13 cellular contexts compared by ENCODE assay signal in genomic region chr6:16769986-16770376, GRCh38. TPM values are rescaled to one million over a fixed set of nuclear protein-coding genes. Genes with fewer than 3 reads are reported as not detected.
A peak's percentile ranks its signal among the peaks of the same experiment; 100 is the strongest.
DNase-seq lines count a peak whose midpoint lies in the region; ATAC-seq, FAIRE-seq and TF ChIP-seq lines count a peak whose summit lies in the region.
"Had no signal": no experiment of that assay in that cellular context is flagged by ENCODE, and none has a peak within 500 bp of the region (broad histone marks: within the 10 kb centered on the region; RNA-seq: fewer than 3 reads in every experiment).

No MANE protein-coding gene starts in this region.

- no peak overlapping the region for H3K27ac Mint-ChIP-seq in MCF 10A (ENCODE audit: low read depth, unreplicated experiment)
- no peak overlapping the region for H3K27ac Mint-ChIP-seq in stimulated activated naive B cell treated with anti-CD40 and anti-IgM and Interleukin-4, amounts not matched to agents 10 μg/mL and 1 μg/mL and 100 μg/mL, for 72 hours

- H3K36me3 Mint-ChIP-seq in MCF 10A (ENCODE audit: insufficient read depth, unreplicated experiment) = no peaks in the 10 kb centered on the region
- H3K36me3 Mint-ChIP-seq in stimulated activated naive B cell treated with anti-CD40 and anti-IgM and Interleukin-4, amounts not matched to agents 10 μg/mL and 1 μg/mL and 100 μg/mL, for 72 hours = peaks cover 10 to 13% of the 10 kb centered on the region in 2 donors

- H2AFZ ChIP-seq in HepG2 (ENCODE audit: low read length) = no peak overlapping the region
- H2AFZ ChIP-seq in Karpas-422 (ENCODE audit: low read length) = no peak overlapping the region

- H3K79me2 ChIP-seq in HepG2 (ENCODE audit: insufficient read depth, low read length) (no peaks in the 10 kb centered on the region), Karpas-422 (ENCODE audit: low read length) (no peaks in the 10 kb centered on the region)
- H3K79me2 ChIP-seq: parathyroid adenoma had no signal

- H3K27me3 Mint-ChIP-seq in MCF 10A (ENCODE audit: insufficient read depth, unreplicated experiment) = no peaks in the 10 kb centered on the region
- H3K27me3 Mint-ChIP-seq in stimulated activated naive B cell treated with anti-CD40 and anti-IgM and Interleukin-4, amounts not matched to agents 10 μg/mL and 1 μg/mL and 100 μg/mL, for 72 hours = peaks cover 0 to 4% of the 10 kb centered on the region in 2 donors
- H3K27me3 Mint-ChIP-seq: T-helper 17 cell had no signal

- H4K20me1 ChIP-seq in HepG2 (ENCODE audit: insufficient read depth, low read length) (no peaks in the 10 kb centered on the region), Karpas-422 (ENCODE audit: insufficient read depth, low read depth, low read length) (no peaks in the 10 kb centered on the region)

- peak overlapping the region; percentile 62; the same call in 1 of the 2 replicates for H3K4me2 ChIP-seq in HepG2 (ENCODE audit: low read depth, low read length)
- no peak overlapping the region for H3K4me2 ChIP-seq in Karpas-422 (ENCODE audit: low read depth, low read length, poor library complexity, severe bottlenecking)

- in situ Hi-C loops in HepG2 (cut with HindIII; ENCODE audit: extremely low pct_ligation_motif_present, low pct_unique_long_range_greater_than_20kb) = loop anchor here (5.0 to 10.0 kb wide), 2 partner anchors 192 to 315 kb away; no protein-coding TSS in a partner anchor

- no peaks in the 10 kb centered on the region for H3K9me3 Mint-ChIP-seq in MCF 10A (ENCODE audit: unreplicated experiment)
- H3K9me3 Mint-ChIP-seq in stimulated activated naive B cell treated with anti-CD40 and anti-IgM and Interleukin-4, amounts not matched to agents 10 μg/mL and 1 μg/mL and 100 μg/mL, for 72 hours = no peaks in the 10 kb centered on the region

- intact Hi-C loops in HepG2 (cut with micrococcal nuclease; ENCODE audit: unreplicated experiment) (loop anchor here (2.0 to 10.0 kb wide), 4 partner anchors 195 to 483 kb away; no protein-coding TSS in a partner anchor), right lobe of liver (cut with DNase I) (loop anchor here in 1 of 2 donors (10.0 kb wide), 1 partner anchor 255 kb away; no protein-coding TSS in a partner anchor), MCF 10A (cut with micrococcal nuclease) (loop anchor here (10.0 kb wide), 1 partner anchor 365 kb away; no protein-coding TSS in a partner anchor), posterior cingulate gyrus (cut with DNase I) (loop anchor here (5.0 to 10.0 kb wide), 3 partner anchors 192 to 358 kb away; no protein-coding TSS in a partner anchor)

- CTCF ChIA-PET in HepG2 (lab: Yijun Ruan, JAX; ENCODE audit: low intra/inter-chr PET ratio, low total read pairs) (interaction anchor here (1.7 to 2.5 kb wide), 2 partner anchors 259 to 438 kb away, joined by 10 read pairs; no protein-coding TSS in a partner anchor), MCF 10A (lab: Yijun Ruan, JAX) (interaction anchor here (0.8 to 1.4 kb wide), 8 partner anchors 11 to 436 kb away, joined by 3 to 5 read pairs (median 4); no protein-coding TSS in a partner anchor)

- H3K4me3 ChIP-seq in HepG2 (replicated peaks in 1 of 3; ENCODE audit: insufficient read depth in 1 of 3, low read depth in 2 of 3, low read length in 3 of 3) (no peak overlapping the region), right lobe of liver (no peak overlapping the region), mesodermal cell (ENCODE audit: extremely low read depth, insufficient read depth, low read length, poor library complexity, severe bottlenecking) (no peak overlapping the region), Karpas-422 (ENCODE audit: low read length) (no peak overlapping the region)

- BruUV-seq in HepG2 (replicated peaks; lab: Mats Ljungman, UMichigan) (no TSS peak), MCF 10A (replicated peaks; lab: Mats Ljungman, UMichigan) (no TSS peak)

- peak overlapping the region; percentile 42 for H3K4me3 Mint-ChIP-seq in MCF 10A (ENCODE audit: unreplicated experiment)
- no peak overlapping the region for H3K4me3 Mint-ChIP-seq in stimulated activated naive B cell treated with anti-CD40 and anti-IgM and Interleukin-4, amounts not matched to agents 10 μg/mL and 1 μg/mL and 100 μg/mL, for 72 hours
- H3K4me3 Mint-ChIP-seq: T-helper 17 cell had no signal

- FAIRE-seq in HepG2 (lab: Jason Lieb, UNC) = no peak
- FAIRE-seq: H1 had no signal

- 84% methylated on average over 5 of the region's 5 CpGs for WGBS in HepG2 (ENCODE audit: low lambda C conversion rate)
- 72% methylated on average over 5 of the region's 5 CpGs for WGBS in right lobe of liver (ENCODE audit: insufficient coverage, low coverage, low lambda C conversion rate, missing lambda C conversion rate)
- WGBS in mesodermal cell (ENCODE audit: insufficient coverage in 2 of 2), 2 experiments = 94% methylated on average over 2 of the region's 5 CpGs; no CpG with 5 or more reads in 1 of the 2 experiments

- H3K27me3 ChIP-seq in HepG2 (ENCODE audit: control insufficient read depth in 1 of 2, insufficient read depth in 2 of 2, low read length in 2 of 2) (no peaks in the 10 kb centered on the region), right lobe of liver (no peaks in the 10 kb centered on the region), Karpas-422 (ENCODE audit: low read length) (no peaks in the 10 kb centered on the region)

- H3K36me3 ChIP-seq in HepG2 (replicated peaks in 1 of 2; ENCODE audit: control insufficient read depth in 1 of 2, insufficient read depth in 2 of 2, low read length in 2 of 2) (no peaks in the 10 kb centered on the region), right lobe of liver (no peaks in the 10 kb centered on the region), mesodermal cell (ENCODE audit: control insufficient read depth, insufficient read depth, low read length) (no peaks in the 10 kb centered on the region), Karpas-422 (ENCODE audit: insufficient read depth, low read length) (no peaks in the 10 kb centered on the region)

- H3K27ac ChIP-seq in HepG2 (ENCODE audit: extremely low read length, insufficient read depth, low read length) (no peak overlapping the region), right lobe of liver (no peak overlapping the region), mesodermal cell (ENCODE audit: low read depth, low read length, severe bottlenecking) (peak overlapping the region; percentile 91), Karpas-422 (ENCODE audit: low read length) (no peak overlapping the region)
- H3K27ac ChIP-seq: parathyroid adenoma had no signal

- no peaks in the 10 kb centered on the region for H3K9me2 ChIP-seq in Karpas-422 (replicated peaks; ENCODE audit: insufficient read depth, low read length)

- no peak for TF ChIP-seq RAD21 in HepG2 (CRISPR knock-in tag; IDR thresholded peaks at IDR 0.05)

- POLR2A ChIA-PET in HepG2 (lab: Yijun Ruan, JAX) (no interaction called here), MCF 10A (lab: Yijun Ruan, JAX) (interaction anchor here (1.1 to 1.7 kb wide), 3 partner anchors 12 to 87 kb away, joined by 3 to 4 read pairs (median 3); no protein-coding TSS in a partner anchor)

- DNase-seq in HepG2 (ENCODE audit: low spot score) (no peak), right lobe of liver (no peak), MCF 10A (ENCODE audit: unreplicated experiment) (no peak), Karpas-422 (no peak), posterior cingulate gyrus (no peak), NCI-H446 treated with DMSO at 0.1 percent for 48 hours (lab: John Stamatoyannopoulos, UW) (no peak)
- DNase-seq in stimulated activated naive B cell treated with anti-CD40 and anti-IgM and Interleukin-4, amounts not matched to agents 10 μg/mL and 1 μg/mL and 100 μg/mL, for 72 hours = no peak
- DNase-seq: activated effector memory CD4-positive, alpha-beta T cell treated with Interleukin-2 at 50 U/mL for 16 hours; NCI-H2107; T-helper 17 cell had no signal

- ATAC-seq in HepG2 = no peak
- ATAC-seq in right lobe of liver = no peak
- no peak for ATAC-seq in stimulated activated naive B cell treated with anti-CD40 and anti-IgM and Interleukin-4, amounts not matched to agents 10 μg/mL and 1 μg/mL and 100 μg/mL, for 72 hours (replicated peaks)

- TF ChIP-seq CTCF in HepG2 (CRISPR knock-in tag; IDR thresholded peaks at IDR 0.05) = no peak
- no peak for TF ChIP-seq CTCF in right lobe of liver (IDR thresholded peaks at IDR 0.05)
- TF ChIP-seq CTCF in MCF 10A (IDR thresholded peaks at IDR 0.05; ENCODE audit: unreplicated experiment) = no peak

- TF ChIP-seq POLR2A in HepG2 (IDR thresholded peaks at IDR 0.05; ENCODE audit: insufficient read depth in 1 of 2, low read depth in 2 of 2, low read length in 2 of 2) = no peak
- no peak for TF ChIP-seq POLR2A in right lobe of liver (IDR thresholded peaks at IDR 0.05)

- H3K9ac ChIP-seq in HepG2 (ENCODE audit: insufficient read depth, low read depth, low read length) = no peak overlapping the region
- no peak overlapping the region for H3K9ac ChIP-seq in Karpas-422 (ENCODE audit: low read length)
- H3K9ac ChIP-seq: parathyroid adenoma had no signal

- no peaks in the 10 kb centered on the region for H3K9me3 ChIP-seq in HepG2 (ENCODE audit: low read length)
- H3K9me3 ChIP-seq in right lobe of liver = no peaks in the 10 kb centered on the region
- no peaks in the 10 kb centered on the region for H3K9me3 ChIP-seq in mesodermal cell (ENCODE audit: control insufficient read depth, low read length)
- H3K9me3 ChIP-seq in Karpas-422 (ENCODE audit: low read length) = no peaks in the 10 kb centered on the region

- peaks cover 30% of the 10 kb centered on the region for H3K4me1 Mint-ChIP-seq in MCF 10A (ENCODE audit: insufficient read depth, unreplicated experiment)
- peaks cover 17 to 40% of the 10 kb centered on the region in 2 donors for H3K4me1 Mint-ChIP-seq in stimulated activated naive B cell treated with anti-CD40 and anti-IgM and Interleukin-4, amounts not matched to agents 10 μg/mL and 1 μg/mL and 100 μg/mL, for 72 hours

- TF ChIP-seq EP300 in HepG2 (IDR thresholded peaks at IDR 0.05; ENCODE audit: low read depth in 2 of 2, low read length in 2 of 2) (no peak), HepG2 (CRISPR knock-in tag; IDR thresholded peaks at IDR 0.05; ENCODE audit: borderline replicate concordance) (no peak)

- H3K4me1 ChIP-seq in HepG2 (ENCODE audit: insufficient read depth, low read length) = peaks cover 31% of the 10 kb centered on the region
- H3K4me1 ChIP-seq in right lobe of liver = peaks cover 0 to 23% (median 3%) of the 10 kb centered on the region in 4 donors
- H3K4me1 ChIP-seq in mesodermal cell (ENCODE audit: control insufficient read depth, insufficient read depth, low read length, poor library complexity, severe bottlenecking) = peaks cover 54% of the 10 kb centered on the region
- H3K4me1 ChIP-seq in Karpas-422 (ENCODE audit: low read length) = 0 out of 2 replicates have a peak, but pooled peaks cover 6% of the 10 kb centered on the region
- H3K4me1 ChIP-seq: parathyroid adenoma had no signal

RNA-seq across cellular contexts. Expression of gene ATXN1, which starts 8.7 kb away (rescaled TPM):
- total RNA-seq in HepG2 (2016; rRNA removed; fragmentation: Illumina TruSeq; extraction: Trizol) (16.3 and 20.7 TPM in 2 replicates), right lobe of liver (10 to 100 TPM; 23.2 to 28.7 (median 25.0) TPM), MCF 10A (2022) (16.5 and 34.5 TPM in 2 replicates)
- total RNA-seq in HepG2 (2016; cell fraction: cytosol; rRNA removed; fragmentation: Illumina TruSeq; extraction: Trizol; ENCODE audit: low read depth) = 21.4 and 22.2 TPM in 2 replicates
- total RNA-seq in HepG2 (2016; cell fraction: insoluble cytoplasmic fraction; rRNA removed; fragmentation: Illumina TruSeq; extraction: Trizol) = 15.7 and 19.7 TPM in 2 replicates
- total RNA-seq in HepG2 (2016; cell fraction: membrane; rRNA removed; fragmentation: Illumina TruSeq; extraction: Trizol) = 19.8 and 25.4 TPM in 2 replicates
- total RNA-seq in HepG2 (2016; cell fraction: nucleus; rRNA removed; fragmentation: Illumina TruSeq; extraction: Trizol) = 49.6 and 54.8 TPM in 2 replicates
- polyA plus RNA-seq in HepG2 (2011; rRNA removed) = 39.5 and 40.2 TPM in 2 replicates
- polyA plus RNA-seq in HepG2 (2011; cell fraction: cytosol; rRNA removed) = 18.2 and 19.6 TPM in 2 replicates
- polyA plus RNA-seq in HepG2 (2011; cell fraction: nucleus; rRNA removed) = 69.8 and 87.7 TPM in 2 replicates
- 20.4 and 28.6 TPM in 2 replicates for polyA plus RNA-seq in HepG2 (2012)
- polyA plus RNA-seq in HepG2 (2016; cell fraction: cytosol; fragmentation: Illumina TruSeq; extraction: Trizol; ENCODE audit: low read depth) = 2.6 and 3.3 TPM in 2 replicates
- 12.1 and 12.2 TPM in 2 replicates for polyA plus RNA-seq in HepG2 (2016; cell fraction: insoluble cytoplasmic fraction; fragmentation: Illumina TruSeq; extraction: Trizol; ENCODE audit: low read depth)
- 4.0 and 4.1 TPM in 2 replicates for polyA plus RNA-seq in HepG2 (2016; cell fraction: membrane; fragmentation: Illumina TruSeq; extraction: Trizol; ENCODE audit: low read depth)
- 18.8 TPM in 2 replicates for polyA plus RNA-seq in HepG2 (2016; cell fraction: nucleus; fragmentation: Illumina TruSeq; extraction: Trizol; ENCODE audit: insufficient read depth, low read depth)
- 13.4 and 120 TPM in 2 replicates for polyA minus RNA-seq in HepG2 (2011; rRNA and poly(A)+ RNA removed; ENCODE audit: low replicate concordance)
- 36.1 and 49.7 TPM in 2 replicates for polyA minus RNA-seq in HepG2 (2011; cell fraction: cytosol; rRNA and poly(A)+ RNA removed)
- 200 and 217 TPM in 2 replicates for polyA minus RNA-seq in HepG2 (2011; cell fraction: nucleus; rRNA and poly(A)+ RNA removed)
- polyA plus RNA-seq in mesodermal cell (2013, experiment 1 of 2) = 8.0 TPM
- 7.1 TPM for polyA plus RNA-seq in mesodermal cell (2013, experiment 2 of 2)
- total RNA-seq in Karpas-422 (2014; rRNA removed; shearing (Covaris generic); ENCODE audit: low replicate concordance) = 0.37 and 1.2 TPM in 2 replicates
